Comparison of ENCODE assay signal across 8 cellular contexts in genomic region chr18:72672364-72673151, GRCh38.
DNase-seq lines count a peak whose midpoint lies in the region; ATAC-seq, FAIRE-seq and TF ChIP-seq lines count a peak whose summit lies in the region.

No MANE protein-coding gene starts in this region.

- H3K9me3 ChIP-seq in astrocyte (ENCODE audit: insufficient read depth, low read depth, low read length) (no peaks in the 10 kb centered on the region), vagina (no peaks in the 10 kb centered on the region)

- DNase-seq in AG20443 (ENCODE audit: low spot score) (peak; percentile 39), NCI-H1105 (lab: John Stamatoyannopoulos, UW) (peak; percentile 20), astrocyte (ENCODE audit: low read depth) (peak; percentile 3), kidney tubule cell (ENCODE audit: low spot score) (peak; percentile 47), vagina (ENCODE audit: extremely low spot score in 2 of 2) (no peak)
- no peak for DNase-seq in activated T-helper 2 cell treated with anti-CD3 and anti-CD28 coated beads, Interferon-gamma antibody, Interleukin-2, Interleukin-4, amounts not matched to agents 10 μg/mL and 5 μg/mL and 100 μg/mL, durations not matched to agents 14 hours and 24 hours and 36 hours (ENCODE audit: low spot score)

- H3K36me3 ChIP-seq in astrocyte (ENCODE audit: insufficient read depth, low read length) (no peaks in the 10 kb centered on the region), vagina (no peaks in the 10 kb centered on the region)

- intact Hi-C loops in vagina (cut with DNase I), result no loop called here
- intact Hi-C loops in activated T-helper 2 cell treated with anti-CD3 and anti-CD28 coated beads, Interferon-gamma antibody, Interleukin-2, Interleukin-4, amounts not matched to agents 10 μg/mL and 5 μg/mL and 100 μg/mL, durations not matched to agents 14 hours and 24 hours and 36 hours (cut with micrococcal nuclease), result no loop called here

- H3K4me1 ChIP-seq in astrocyte (ENCODE audit: insufficient read depth, low read length) (no peaks in the 10 kb centered on the region), vagina (no peaks in the 10 kb centered on the region)

- no peak for FAIRE-seq in astrocyte (lab: Jason Lieb, UNC)

- peak; percentile 55 for ATAC-seq in HG02678 (IDR thresholded peaks at IDR 0.05; ENCODE audit: unreplicated experiment)

- no peak overlapping the region for H3K4me3 ChIP-seq in GM12875 (ENCODE audit: low read depth, low read length)
- no peak overlapping the region for H3K4me3 ChIP-seq in astrocyte (ENCODE audit: insufficient read depth, low read depth, low read length)
- H3K4me3 ChIP-seq in vagina, result no peak overlapping the region

- TF ChIP-seq CTCF in GM12875 (IDR thresholded peaks at IDR 0.05; ENCODE audit: borderline replicate concordance, insufficient read depth, low read depth, low read length) (peak; percentile 52; the same call in 1 of the 2 replicates), astrocyte (IDR thresholded peaks at IDR 0.05; ENCODE audit: insufficient read depth, low read depth, low read length) (peak; percentile 77), vagina (IDR thresholded peaks at IDR 0.05) (peak in 1 of 3 experiments; percentile 7)

- peaks cover 14% of the 10 kb centered on the region for H3K4me1 Mint-ChIP-seq in astrocyte (ENCODE audit: low read depth, unreplicated experiment)
- H3K4me1 Mint-ChIP-seq in activated T-helper 2 cell treated with anti-CD3 and anti-CD28 coated beads, Interferon-gamma antibody, Interleukin-2, Interleukin-4, amounts not matched to agents 10 μg/mL and 5 μg/mL and 100 μg/mL, durations not matched to agents 14 hours and 24 hours and 36 hours (ENCODE audit: low read depth), result no peaks in the 10 kb centered on the region

- H3K27ac Mint-ChIP-seq in astrocyte (ENCODE audit: unreplicated experiment), result no peak overlapping the region
- no peak overlapping the region for H3K27ac Mint-ChIP-seq in activated T-helper 2 cell treated with anti-CD3 and anti-CD28 coated beads, Interferon-gamma antibody, Interleukin-2, Interleukin-4, amounts not matched to agents 10 μg/mL and 5 μg/mL and 100 μg/mL, durations not matched to agents 14 hours and 24 hours and 36 hours

- no peak overlapping the region for H2AFZ ChIP-seq in astrocyte (ENCODE audit: low read depth, low read length)

- no peaks in the 10 kb centered on the region for H3K27me3 ChIP-seq in astrocyte (ENCODE audit: insufficient read depth, low read length)
- H3K27me3 ChIP-seq in vagina, result no peaks in the 10 kb centered on the region

- H3K79me2 ChIP-seq in astrocyte (ENCODE audit: insufficient read depth, low read length), result no peaks in the 10 kb centered on the region

- H3K27me3 Mint-ChIP-seq in astrocyte (ENCODE audit: low read depth, unreplicated experiment), result peaks cover 1% of the 10 kb centered on the region
- no peaks in the 10 kb centered on the region for H3K27me3 Mint-ChIP-seq in activated T-helper 2 cell treated with anti-CD3 and anti-CD28 coated beads, Interferon-gamma antibody, Interleukin-2, Interleukin-4, amounts not matched to agents 10 μg/mL and 5 μg/mL and 100 μg/mL, durations not matched to agents 14 hours and 24 hours and 36 hours (ENCODE audit: low read depth)

- H3K9ac ChIP-seq in astrocyte (ENCODE audit: low read length), result no peak overlapping the region

- peaks cover 3% of the 10 kb centered on the region for H3K9me3 Mint-ChIP-seq in astrocyte (ENCODE audit: unreplicated experiment)
- no peaks in the 10 kb centered on the region for H3K9me3 Mint-ChIP-seq in activated T-helper 2 cell treated with anti-CD3 and anti-CD28 coated beads, Interferon-gamma antibody, Interleukin-2, Interleukin-4, amounts not matched to agents 10 μg/mL and 5 μg/mL and 100 μg/mL, durations not matched to agents 14 hours and 24 hours and 36 hours

- H3K27ac ChIP-seq in astrocyte (ENCODE audit: low read depth, low read length) (no peak overlapping the region), vagina (no peak overlapping the region)

- TF ChIP-seq POLR2A in vagina (IDR thresholded peaks at IDR 0.05), result no peak

- no peaks in the 10 kb centered on the region for H4K20me1 ChIP-seq in astrocyte (ENCODE audit: insufficient read depth, low read length)

- no peaks in the 10 kb centered on the region for H3K36me3 Mint-ChIP-seq in astrocyte (ENCODE audit: low read depth, unreplicated experiment)
- H3K36me3 Mint-ChIP-seq in activated T-helper 2 cell treated with anti-CD3 and anti-CD28 coated beads, Interferon-gamma antibody, Interleukin-2, Interleukin-4, amounts not matched to agents 10 μg/mL and 5 μg/mL and 100 μg/mL, durations not matched to agents 14 hours and 24 hours and 36 hours (ENCODE audit: low read depth), result no peaks in the 10 kb centered on the region

- no peak overlapping the region for H3K4me3 Mint-ChIP-seq in astrocyte (ENCODE audit: unreplicated experiment)
- H3K4me3 Mint-ChIP-seq in activated T-helper 2 cell treated with anti-CD3 and anti-CD28 coated beads, Interferon-gamma antibody, Interleukin-2, Interleukin-4, amounts not matched to agents 10 μg/mL and 5 μg/mL and 100 μg/mL, durations not matched to agents 14 hours and 24 hours and 36 hours (ENCODE audit: low read depth), result no peak overlapping the region

- no peak overlapping the region for H3K4me2 ChIP-seq in astrocyte (ENCODE audit: low read length)

Comparison
In these comparisons a context has a peak if more than half of its experiments do, and no peak if none do; other contexts are left out.
1. DNase-seq: peak in AG20443 (single experiment), NCI-H1105 (single experiment), astrocyte (single experiment) and kidney tubule cell (single experiment); none in vagina (0 of 2) and activated T-helper 2 cell treated with anti-CD3 and anti-CD28 coated beads, Interferon-gamma antibody, Interleukin-2, Interleukin-4, amounts not matched to agents 10 μg/mL and 5 μg/mL and 100 μg/mL, durations not matched to agents 14 hours and 24 hours and 36 hours (single experiment).